Comparison of ENCODE assay signal across 1 cellular context in the genomic region with DNA sequence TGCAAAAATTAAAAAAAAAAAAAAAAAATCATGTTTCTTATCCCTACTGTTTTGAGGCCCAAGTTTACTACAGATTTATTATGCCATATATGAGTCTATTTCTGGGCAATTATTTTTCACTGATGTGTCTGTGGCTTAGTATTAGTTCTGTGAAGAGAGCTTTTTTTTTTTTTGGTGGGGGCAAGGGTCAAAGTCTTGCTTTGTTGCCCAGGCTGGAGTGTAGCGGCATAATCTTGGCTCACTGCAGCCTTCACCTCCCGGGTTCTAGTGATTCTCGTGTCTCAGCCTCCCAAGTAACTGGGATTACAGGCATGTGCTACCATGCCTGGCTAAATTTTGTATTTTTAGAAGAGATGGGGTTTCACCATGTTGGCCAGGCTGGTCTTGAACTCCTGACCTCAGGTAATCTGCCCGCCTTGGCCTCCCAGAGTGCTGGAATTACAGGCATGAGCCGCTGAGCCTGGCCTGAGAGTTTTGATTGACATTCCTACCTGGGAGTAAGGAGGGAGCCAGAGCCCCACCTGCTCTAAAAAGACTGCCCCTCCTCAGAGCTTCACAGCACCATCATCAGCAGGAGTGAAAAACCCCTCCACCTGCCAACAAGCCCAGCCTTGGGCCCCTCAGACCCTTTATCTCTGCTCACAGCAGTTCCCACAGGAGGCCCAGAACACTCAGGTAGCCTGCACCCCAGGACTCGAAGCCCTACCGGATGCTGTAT.
TF ChIP-seq lines count a peak whose summit lies in the region.

No MANE protein-coding gene starts in this region.

TF ChIP-seq in GM23338, 12 proteins besides CTCF, POLR2A, EP300 and RAD21:
- TF ChIP-seq, protein P1, sequence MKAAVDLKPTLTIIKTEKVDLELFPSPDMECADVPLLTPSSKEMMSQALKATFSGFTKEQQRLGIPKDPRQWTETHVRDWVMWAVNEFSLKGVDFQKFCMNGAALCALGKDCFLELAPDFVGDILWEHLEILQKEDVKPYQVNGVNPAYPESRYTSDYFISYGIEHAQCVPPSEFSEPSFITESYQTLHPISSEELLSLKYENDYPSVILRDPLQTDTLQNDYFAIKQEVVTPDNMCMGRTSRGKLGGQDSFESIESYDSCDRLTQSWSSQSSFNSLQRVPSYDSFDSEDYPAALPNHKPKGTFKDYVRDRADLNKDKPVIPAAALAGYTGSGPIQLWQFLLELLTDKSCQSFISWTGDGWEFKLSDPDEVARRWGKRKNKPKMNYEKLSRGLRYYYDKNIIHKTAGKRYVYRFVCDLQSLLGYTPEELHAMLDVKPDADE (IDR thresholded peaks at IDR 0.05), result no peak
- TF ChIP-seq POLR2AphosphoS5 (IDR thresholded peaks at IDR 0.05; ENCODE audit: low read depth), result no peak
- TF ChIP-seq EZH2 (IDR thresholded peaks at IDR 0.05; ENCODE audit: low read depth, unreplicated experiment), result no peak
- no peak for TF ChIP-seq EZH2phosphoT487 (IDR thresholded peaks at IDR 0.05; ENCODE audit: unreplicated experiment)
- no peak for TF ChIP-seq JUNB (IDR thresholded peaks at IDR 0.05; ENCODE audit: unreplicated experiment)
- TF ChIP-seq, protein P2, sequence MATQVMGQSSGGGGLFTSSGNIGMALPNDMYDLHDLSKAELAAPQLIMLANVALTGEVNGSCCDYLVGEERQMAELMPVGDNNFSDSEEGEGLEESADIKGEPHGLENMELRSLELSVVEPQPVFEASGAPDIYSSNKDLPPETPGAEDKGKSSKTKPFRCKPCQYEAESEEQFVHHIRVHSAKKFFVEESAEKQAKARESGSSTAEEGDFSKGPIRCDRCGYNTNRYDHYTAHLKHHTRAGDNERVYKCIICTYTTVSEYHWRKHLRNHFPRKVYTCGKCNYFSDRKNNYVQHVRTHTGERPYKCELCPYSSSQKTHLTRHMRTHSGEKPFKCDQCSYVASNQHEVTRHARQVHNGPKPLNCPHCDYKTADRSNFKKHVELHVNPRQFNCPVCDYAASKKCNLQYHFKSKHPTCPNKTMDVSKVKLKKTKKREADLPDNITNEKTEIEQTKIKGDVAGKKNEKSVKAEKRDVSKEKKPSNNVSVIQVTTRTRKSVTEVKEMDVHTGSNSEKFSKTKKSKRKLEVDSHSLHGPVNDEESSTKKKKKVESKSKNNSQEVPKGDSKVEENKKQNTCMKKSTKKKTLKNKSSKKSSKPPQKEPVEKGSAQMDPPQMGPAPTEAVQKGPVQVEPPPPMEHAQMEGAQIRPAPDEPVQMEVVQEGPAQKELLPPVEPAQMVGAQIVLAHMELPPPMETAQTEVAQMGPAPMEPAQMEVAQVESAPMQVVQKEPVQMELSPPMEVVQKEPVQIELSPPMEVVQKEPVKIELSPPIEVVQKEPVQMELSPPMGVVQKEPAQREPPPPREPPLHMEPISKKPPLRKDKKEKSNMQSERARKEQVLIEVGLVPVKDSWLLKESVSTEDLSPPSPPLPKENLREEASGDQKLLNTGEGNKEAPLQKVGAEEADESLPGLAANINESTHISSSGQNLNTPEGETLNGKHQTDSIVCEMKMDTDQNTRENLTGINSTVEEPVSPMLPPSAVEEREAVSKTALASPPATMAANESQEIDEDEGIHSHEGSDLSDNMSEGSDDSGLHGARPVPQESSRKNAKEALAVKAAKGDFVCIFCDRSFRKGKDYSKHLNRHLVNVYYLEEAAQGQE (IDR thresholded peaks at IDR 0.05; ENCODE audit: unreplicated experiment), result no peak
- TF ChIP-seq STAT1 (IDR thresholded peaks at IDR 0.05; ENCODE audit: unreplicated experiment), result no peak
- no peak for TF ChIP-seq CREB1 (CRISPR knock-in tag; IDR thresholded peaks at IDR 0.05; ENCODE audit: low read depth)
- TF ChIP-seq ZNF114 (CRISPR knock-in tag; IDR thresholded peaks at IDR 0.05), result no peak
- no peak for TF ChIP-seq ZNF331 (CRISPR knock-in tag; IDR thresholded peaks at IDR 0.05; ENCODE audit: low read depth)
- TF ChIP-seq, protein P3, sequence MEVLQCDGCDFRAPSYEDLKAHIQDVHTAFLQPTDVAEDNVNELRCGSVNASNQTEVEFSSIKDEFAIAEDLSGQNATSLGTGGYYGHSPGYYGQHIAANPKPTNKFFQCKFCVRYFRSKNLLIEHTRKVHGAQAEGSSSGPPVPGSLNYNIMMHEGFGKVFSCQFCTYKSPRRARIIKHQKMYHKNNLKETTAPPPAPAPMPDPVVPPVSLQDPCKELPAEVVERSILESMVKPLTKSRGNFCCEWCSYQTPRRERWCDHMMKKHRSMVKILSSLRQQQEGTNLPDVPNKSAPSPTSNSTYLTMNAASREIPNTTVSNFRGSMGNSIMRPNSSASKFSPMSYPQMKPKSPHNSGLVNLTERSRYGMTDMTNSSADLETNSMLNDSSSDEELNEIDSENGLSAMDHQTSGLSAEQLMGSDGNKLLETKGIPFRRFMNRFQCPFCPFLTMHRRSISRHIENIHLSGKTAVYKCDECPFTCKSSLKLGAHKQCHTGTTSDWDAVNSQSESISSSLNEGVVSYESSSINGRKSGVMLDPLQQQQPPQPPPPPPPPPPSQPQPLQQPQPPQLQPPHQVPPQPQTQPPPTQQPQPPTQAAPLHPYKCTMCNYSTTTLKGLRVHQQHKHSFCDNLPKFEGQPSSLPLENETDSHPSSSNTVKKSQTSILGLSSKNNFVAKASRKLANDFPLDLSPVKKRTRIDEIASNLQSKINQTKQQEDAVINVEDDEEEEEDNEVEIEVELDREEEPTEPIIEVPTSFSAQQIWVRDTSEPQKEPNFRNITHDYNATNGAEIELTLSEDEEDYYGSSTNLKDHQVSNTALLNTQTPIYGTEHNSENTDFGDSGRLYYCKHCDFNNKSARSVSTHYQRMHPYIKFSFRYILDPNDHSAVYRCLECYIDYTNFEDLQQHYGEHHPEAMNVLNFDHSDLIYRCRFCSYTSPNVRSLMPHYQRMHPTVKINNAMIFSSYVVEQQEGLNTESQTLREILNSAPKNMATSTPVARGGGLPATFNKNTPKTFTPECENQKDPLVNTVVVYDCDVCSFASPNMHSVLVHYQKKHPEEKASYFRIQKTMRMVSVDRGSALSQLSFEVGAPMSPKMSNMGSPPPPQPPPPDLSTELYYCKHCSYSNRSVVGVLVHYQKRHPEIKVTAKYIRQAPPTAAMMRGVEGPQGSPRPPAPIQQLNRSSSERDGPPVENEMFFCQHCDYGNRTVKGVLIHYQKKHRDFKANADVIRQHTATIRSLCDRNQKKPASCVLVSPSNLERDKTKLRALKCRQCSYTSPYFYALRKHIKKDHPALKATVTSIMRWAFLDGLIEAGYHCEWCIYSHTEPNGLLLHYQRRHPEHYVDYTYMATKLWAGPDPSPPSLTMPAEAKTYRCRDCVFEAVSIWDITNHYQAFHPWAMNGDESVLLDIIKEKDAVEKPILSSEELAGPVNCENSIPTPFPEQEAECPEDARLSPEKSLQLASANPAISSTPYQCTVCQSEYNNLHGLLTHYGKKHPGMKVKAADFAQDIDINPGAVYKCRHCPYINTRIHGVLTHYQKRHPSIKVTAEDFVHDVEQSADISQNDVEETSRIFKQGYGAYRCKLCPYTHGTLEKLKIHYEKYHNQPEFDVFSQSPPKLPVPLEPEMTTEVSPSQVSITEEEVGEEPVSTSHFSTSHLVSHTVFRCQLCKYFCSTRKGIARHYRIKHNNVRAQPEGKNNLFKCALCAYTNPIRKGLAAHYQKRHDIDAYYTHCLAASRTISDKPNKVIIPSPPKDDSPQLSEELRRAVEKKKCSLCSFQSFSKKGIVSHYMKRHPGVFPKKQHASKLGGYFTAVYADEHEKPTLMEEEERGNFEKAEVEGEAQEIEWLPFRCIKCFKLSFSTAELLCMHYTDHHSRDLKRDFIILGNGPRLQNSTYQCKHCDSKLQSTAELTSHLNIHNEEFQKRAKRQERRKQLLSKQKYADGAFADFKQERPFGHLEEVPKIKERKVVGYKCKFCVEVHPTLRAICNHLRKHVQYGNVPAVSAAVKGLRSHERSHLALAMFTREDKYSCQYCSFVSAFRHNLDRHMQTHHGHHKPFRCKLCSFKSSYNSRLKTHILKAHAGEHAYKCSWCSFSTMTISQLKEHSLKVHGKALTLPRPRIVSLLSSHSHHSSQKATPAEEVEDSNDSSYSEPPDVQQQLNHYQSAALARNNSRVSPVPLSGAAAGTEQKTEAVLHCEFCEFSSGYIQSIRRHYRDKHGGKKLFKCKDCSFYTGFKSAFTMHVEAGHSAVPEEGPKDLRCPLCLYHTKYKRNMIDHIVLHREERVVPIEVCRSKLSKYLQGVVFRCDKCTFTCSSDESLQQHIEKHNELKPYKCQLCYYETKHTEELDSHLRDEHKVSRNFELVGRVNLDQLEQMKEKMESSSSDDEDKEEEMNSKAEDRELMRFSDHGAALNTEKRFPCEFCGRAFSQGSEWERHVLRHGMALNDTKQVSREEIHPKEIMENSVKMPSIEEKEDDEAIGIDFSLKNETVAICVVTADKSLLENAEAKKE (CRISPR knock-in tag; IDR thresholded peaks at IDR 0.05), result no peak
- TF ChIP-seq NANOG (IDR thresholded peaks at IDR 0.05; ENCODE audit: borderline replicate concordance), result no peak
